ENCODE assay signal across 9 cellular contexts in genomic region chr19:35143231-35143715, GRCh38. TPM values are rescaled to one million over a fixed set of nuclear protein-coding genes. Genes with fewer than 3 reads are reported as not detected.
DNase-seq lines count a peak whose midpoint lies in the region; ATAC-seq and TF ChIP-seq lines count a peak whose summit lies in the region.
"Had no signal": no experiment of that assay in that cellular context is flagged by ENCODE, and none has a peak within 500 bp of the region (broad histone marks: within the 10 kb centered on the region; RNA-seq: fewer than 3 reads in every experiment).

FXYD7 (plus strand) TSS chr19:35143255; CDS start chr19:35143334, 79 bp downstream.

- no peaks in the 10 kb centered on the region for H3F3A ChIP-seq in PC-3 (ENCODE audit: low read length, unreplicated experiment)

- DNase-seq in NCI-H345 (lab: John Stamatoyannopoulos, UW) (peak; percentile 20), NCI-H345 treated with DMSO at 0.1 percent for 48 hours (lab: John Stamatoyannopoulos, UW; ENCODE audit: unreplicated experiment) (no peak), PC-3 (no peak), endodermal cell (peak; percentile 75)

- peaks cover 42% of the 10 kb centered on the region for H3K27me3 Mint-ChIP-seq in endodermal cell (ENCODE audit: insufficient read depth)

- H3K27ac Mint-ChIP-seq in endodermal cell: no peak within 1 kb of the TSS

- peak within 1 kb of the TSS; percentile 47 for H3K4me3 Mint-ChIP-seq in endodermal cell

- peak within 1 kb of the TSS; percentile 70 for H3K4me2 ChIP-seq in PC-3 (ENCODE audit: low read length)

- H3K9me3 Mint-ChIP-seq in endodermal cell: no peaks in the 10 kb centered on the region

- H3K9me2 ChIP-seq in PC-3 (replicated peaks; ENCODE audit: low read length): no peaks in the 10 kb centered on the region

- TF ChIP-seq CTCF in PC-3 (conservative IDR thresholded peaks at IDR 0.05; ENCODE audit: low read depth, low read length) (no peak), endodermal cell (conservative IDR thresholded peaks at IDR 0.05) (peak; percentile 42)

- H3K79me2 ChIP-seq in PC-3 (ENCODE audit: low read length): no peaks in the 10 kb centered on the region

- H3K27ac ChIP-seq in PC-3 (ENCODE audit: low read length) (no peak within 1 kb of the TSS), endodermal cell (ENCODE audit: low read depth, low read length) (no peak within 1 kb of the TSS), rectal smooth muscle tissue (ENCODE audit: low read depth, low read length) (no peak within 1 kb of the TSS)

- H3K27me3 ChIP-seq in PC-3 (ENCODE audit: low read length): no peaks in the 10 kb centered on the region
- peaks cover 53% of the 10 kb centered on the region for H3K27me3 ChIP-seq in endodermal cell (ENCODE audit: control insufficient read depth, insufficient read depth, low read length, poor library complexity, severe bottlenecking)
- peaks cover 5% of the 10 kb centered on the region for H3K27me3 ChIP-seq in rectal smooth muscle tissue (ENCODE audit: control insufficient read depth, insufficient read depth, low read length)

- H3K4me3 ChIP-seq in PC-3 (ENCODE audit: low read length): peak within 1 kb of the TSS; percentile 55
- peak within 1 kb of the TSS; percentile 73 for H3K4me3 ChIP-seq in endodermal cell (ENCODE audit: low read length)
- peak within 1 kb of the TSS; percentile 30 for H3K4me3 ChIP-seq in rectal smooth muscle tissue (ENCODE audit: low read length)

- no peaks in the 10 kb centered on the region for H3K36me3 Mint-ChIP-seq in endodermal cell (ENCODE audit: low read depth)

- POLR2A ChIA-PET in PC-3 (lab: Charles Lee; ENCODE audit: unreplicated experiment): no interaction called here

- peaks cover 11% of the 10 kb centered on the region for H3K4me1 Mint-ChIP-seq in endodermal cell

- intact Hi-C loops in PC-3 (cut with micrococcal nuclease): loop anchor here (5.0 to 10.0 kb wide), 2 partner anchors 76 to 102 kb away; partner anchors contain the start of gene LSR

- H2AFZ ChIP-seq in PC-3 (ENCODE audit: low read length): peak within 1 kb of the TSS; percentile 50; the same call in 1 of the 2 replicates

- no peaks in the 10 kb centered on the region for H4K20me1 ChIP-seq in PC-3 (ENCODE audit: low read length)

- H3K9ac ChIP-seq in PC-3 (ENCODE audit: low read length) (no peak within 1 kb of the TSS), endodermal cell (ENCODE audit: extremely low read depth, low read length, poor library complexity, severe bottlenecking) (no peak within 1 kb of the TSS), rectal smooth muscle tissue (ENCODE audit: low read length) (no peak within 1 kb of the TSS)

- WGBS in endodermal cell (ENCODE audit: insufficient coverage in 1 of 2, insufficient read length in 1 of 2), 2 experiments: 7% methylated on average over 30 of the region's 31 CpGs; no CpG with 5 or more reads in 1 of the 2 experiments

- no peaks in the 10 kb centered on the region for H3K36me3 ChIP-seq in PC-3 (ENCODE audit: low read depth, low read length)
- no peaks in the 10 kb centered on the region for H3K36me3 ChIP-seq in endodermal cell (ENCODE audit: control insufficient read depth, insufficient read depth, low read length)
- H3K36me3 ChIP-seq in rectal smooth muscle tissue (ENCODE audit: control insufficient read depth, insufficient read depth, low read length): no peaks in the 10 kb centered on the region

- BruUV-seq in PC-3 (replicated peaks; lab: Mats Ljungman, UMichigan): no TSS peak

- H3K4me1 ChIP-seq in PC-3 (ENCODE audit: insufficient read depth, low read length): 0 out of 2 replicates have a peak, but pooled peaks cover 11% of the 10 kb centered on the region
- no peaks in the 10 kb centered on the region for H3K4me1 ChIP-seq in endodermal cell (ENCODE audit: control insufficient read depth, insufficient read depth, low read length)
- H3K4me1 ChIP-seq in rectal smooth muscle tissue (ENCODE audit: control insufficient read depth, insufficient read depth, low read length): no peaks in the 10 kb centered on the region

- TF ChIP-seq POLR2A in GM18505 (IDR thresholded peaks at IDR 0.05; ENCODE audit: borderline replicate concordance, extremely low read depth, insufficient read depth, insufficient read length): no peak

- ATAC-seq in PC-3 (no peak), GM21515 (IDR thresholded peaks at IDR 0.05; ENCODE audit: unreplicated experiment) (no peak), GM18505 (IDR thresholded peaks at IDR 0.05; ENCODE audit: unreplicated experiment) (no peak), GM18502 (IDR thresholded peaks at IDR 0.05; ENCODE audit: poor library complexity, unreplicated experiment) (no peak)

- H3K9me3 ChIP-seq in PC-3 (ENCODE audit: low read length) (no peaks in the 10 kb centered on the region), endodermal cell (ENCODE audit: control insufficient read depth, low read length) (no peaks in the 10 kb centered on the region)

- CTCF ChIA-PET in PC-3 (lab: Charles Lee): interaction anchor here (0.6 kb wide), 1 partner anchor 19 kb away, joined by 4 read pairs; no protein-coding TSS in a partner anchor

RNA-seq across cellular contexts. Expression of gene FXYD7, which starts in this region (rescaled TPM):
- not detected in 2 replicates for total RNA-seq in PC-3 (2014; rRNA removed)
- total RNA-seq in endodermal cell: 1 to 10 TPM in 1 of 2 donors, not detected in 1; 1.1 TPM
- polyA plus RNA-seq in endodermal cell (2013, experiment 1 of 2): 8.2 TPM
- 5.4 TPM for polyA plus RNA-seq in endodermal cell (2013, experiment 2 of 2)
- total RNA-seq: activated CD8-positive, alpha-beta memory T cell treated with anti-CD3 and anti-CD28 coated beads for 36 hours had no signal

Comparison
In these comparisons a context has a peak if more than half of its experiments do, and no peak if none do; other contexts are left out.
1. DNase-seq: peak in NCI-H345 (single experiment) and endodermal cell (single experiment); none in NCI-H345 treated with DMSO at 0.1 percent for 48 hours (single experiment) and PC-3 (single experiment).
2. Peak in every context shown above with its lines, with median percentiles within 50 percentile points of each other: H3K4me3 ChIP-seq.